8 cellular contexts compared by ENCODE assay signal in the genomic region with DNA sequence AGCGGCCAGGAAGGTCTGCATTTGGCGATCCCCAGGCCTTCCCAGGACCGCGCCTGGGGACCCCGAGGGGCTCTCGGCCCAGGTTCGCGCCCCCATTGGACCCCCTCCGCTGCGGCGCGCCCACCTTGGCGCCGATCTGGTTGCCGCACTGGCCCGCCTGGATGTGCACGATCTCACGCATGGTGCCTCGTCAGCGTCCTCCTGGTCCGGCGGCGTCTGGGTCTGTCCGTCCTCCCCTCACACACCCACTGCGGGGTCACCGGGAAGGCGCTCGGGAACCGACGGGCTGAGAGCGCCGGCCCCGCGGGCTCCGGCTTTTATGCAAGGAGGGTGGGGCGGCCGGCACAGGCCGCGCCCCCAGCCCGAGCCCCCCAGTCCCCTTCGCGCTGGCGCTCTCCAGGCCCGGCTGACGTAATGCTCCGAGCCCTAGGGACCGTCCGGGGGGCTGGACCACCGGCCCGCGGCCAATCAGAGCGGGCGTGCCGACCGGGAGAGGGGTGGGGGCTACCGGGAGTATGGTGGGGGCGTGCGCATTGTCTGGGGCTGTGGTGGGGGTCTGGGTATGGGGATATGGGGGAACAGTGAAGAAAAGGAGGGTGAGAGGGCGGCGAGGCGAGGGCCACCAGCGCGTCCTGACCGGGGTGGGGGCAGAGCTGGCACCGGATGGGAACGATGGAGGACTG. TPM values are rescaled to one million over a fixed set of nuclear protein-coding genes. Genes with fewer than 3 reads are reported as not detected.
DNase-seq lines count a peak whose midpoint lies in the region; ATAC-seq and TF ChIP-seq lines count a peak whose summit lies in the region.

Gene TUBB2B, minus strand, starts transcription at position 291 of the 683 bp plus-strand sequence. Its CDS starts 110 bp downstream, at position 181.

- no peaks in the 10 kb centered on the region for H3K36me3 ChIP-seq in Loucy (ENCODE audit: insufficient read depth, low read length)

- H3K4me2 ChIP-seq in Loucy (ENCODE audit: low read depth, low read length, poor library complexity, severe bottlenecking), result peak within 1 kb of the TSS; percentile 75

- peak within 1 kb of the TSS; percentile 65 for H2AFZ ChIP-seq in Loucy (ENCODE audit: low read length)

- peaks cover 25% of the 10 kb centered on the region for H3K27me3 Mint-ChIP-seq in neural crest cell (ENCODE audit: low read depth)

- CTCF ChIA-PET in RWPE1 (lab: Yijun Ruan, JAX), result interaction anchor here (0.6 to 1.3 kb wide), 2 partner anchors 24 to 37 kb away, joined by 3 to 4 read pairs; no protein-coding TSS in a partner anchor

- H3F3A ChIP-seq in Loucy (ENCODE audit: low read depth), result no peaks in the 10 kb centered on the region

- no peak for ATAC-seq in GM19467 (IDR thresholded peaks at IDR 0.05; ENCODE audit: unreplicated experiment)

- peak within 1 kb of the TSS; percentile 97 for H3K4me3 Mint-ChIP-seq in neural crest cell

- H3K9me3 ChIP-seq in Loucy (ENCODE audit: insufficient read depth, low read depth, low read length), result no peaks in the 10 kb centered on the region

- peaks cover 59% of the 10 kb centered on the region for H3K4me1 Mint-ChIP-seq in neural crest cell

- no peak for TF ChIP-seq CTCF in Loucy (conservative IDR thresholded peaks at IDR 0.05; ENCODE audit: low read length)
- no peak for TF ChIP-seq CTCF in fibroblast of pulmonary artery (IDR thresholded peaks at IDR 0.05; ENCODE audit: low read length, missing control alignments)
- TF ChIP-seq CTCF in neural crest cell (conservative IDR thresholded peaks at IDR 0.05), result no peak
- no peak for TF ChIP-seq CTCF in RWPE1 (conservative IDR thresholded peaks at IDR 0.05; ENCODE audit: low read depth)

- POLR2A ChIA-PET in RWPE1 (lab: Yijun Ruan, JAX; ENCODE audit: low non-redundant PET), result no interaction called here

- H3K4me3 ChIP-seq in Loucy (ENCODE audit: low read length, poor library complexity, severe bottlenecking) (peak within 1 kb of the TSS; percentile 61), fibroblast of pulmonary artery (replicated peaks; ENCODE audit: low read depth, low read length) (peak within 1 kb of the TSS; percentile 38)

- no peaks in the 10 kb centered on the region for H4K20me1 ChIP-seq in Loucy (ENCODE audit: insufficient read depth, low read length, poor library complexity, severe bottlenecking)

- H3K27me3 ChIP-seq in Loucy (ENCODE audit: insufficient read depth, low read length, poor library complexity, severe bottlenecking), result no peaks in the 10 kb centered on the region

- peaks cover 21% of the 10 kb centered on the region for H3K36me3 Mint-ChIP-seq in neural crest cell (ENCODE audit: low read depth)

- peak within 1 kb of the TSS; percentile 97 for H3K27ac Mint-ChIP-seq in neural crest cell (ENCODE audit: unreplicated experiment)

- H3K9me3 Mint-ChIP-seq in neural crest cell, result no peaks in the 10 kb centered on the region

- H3K9me2 ChIP-seq in Loucy (replicated peaks; ENCODE audit: low read depth, low read length), result no peaks in the 10 kb centered on the region

- DNase-seq in DMS79 treated with DMSO at 0.1 percent for 48 hours (lab: John Stamatoyannopoulos, UW) (peak; percentile 50), SK-N-DZ (ENCODE audit: low spot score) (peak; percentile 93), fibroblast of pulmonary artery (ENCODE audit: low read depth) (no peak), neural crest cell (ENCODE audit: low read depth, low spot score) (peak; percentile 85), kidney glomerular epithelial cell (lab: John Stamatoyannopoulos, UW) (no peak), RWPE1 (ENCODE audit: low spot score) (no peak)

- H3K27ac ChIP-seq in RWPE1, result no peak within 1 kb of the TSS

- H3K79me2 ChIP-seq in Loucy (ENCODE audit: insufficient read depth, low read length), result no peaks in the 10 kb centered on the region

- no peak within 1 kb of the TSS for H3K9ac ChIP-seq in Loucy (ENCODE audit: low read depth, low read length, poor library complexity, severe bottlenecking)

- no peaks in the 10 kb centered on the region for H3K4me1 ChIP-seq in Loucy (ENCODE audit: insufficient read depth, low read length, poor library complexity, severe bottlenecking)

RNA-seq across cellular contexts. Expression of gene TUBB2B, which starts in this region (rescaled TPM):
- 757 and 774 TPM in 2 replicates for polyA plus RNA-seq in SK-N-DZ (2014; cell fraction: cytosol; rRNA removed)
- polyA plus RNA-seq in SK-N-DZ (2014; cell fraction: nucleus; rRNA removed), result 230 and 363 TPM in 2 replicates
- 655 and 665 TPM in 2 replicates for total RNA-seq in neural crest cell

Comparison
In these comparisons a context has a peak if more than half of its experiments do, and no peak if none do; other contexts are left out.
1. DNase-seq: peak in DMS79 treated with DMSO at 0.1 percent for 48 hours (single experiment), SK-N-DZ (single experiment) and neural crest cell (single experiment); none in fibroblast of pulmonary artery (single experiment), kidney glomerular epithelial cell (single experiment) and RWPE1 (single experiment).